ENCODE assay signal across 15 cellular contexts in the genomic region with DNA sequence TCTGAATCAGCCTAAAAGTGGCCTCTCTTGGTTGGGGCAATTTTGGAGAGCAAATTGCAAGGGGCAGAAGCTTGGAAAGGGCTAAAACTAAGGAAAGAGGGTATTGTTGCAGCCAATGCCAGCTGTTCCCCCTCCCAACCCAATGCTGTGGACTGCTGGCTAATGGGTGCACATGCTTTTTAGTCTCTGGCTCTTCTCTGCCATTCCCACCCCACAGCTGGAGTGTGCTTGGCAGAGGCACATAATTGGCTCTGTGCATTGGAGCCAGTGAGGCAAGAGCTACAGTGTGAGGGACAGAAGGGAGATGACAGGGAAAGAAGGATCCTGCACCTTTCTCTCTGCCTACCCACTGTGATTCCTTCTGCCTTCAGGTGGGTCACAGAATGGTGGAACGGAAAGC.
DNase-seq lines count a peak whose midpoint lies in the region; ATAC-seq and TF ChIP-seq lines count a peak whose summit lies in the region.
"Had no signal": no experiment of that assay in that cellular context is flagged by ENCODE, and none has a peak within 500 bp of the region (broad histone marks: within the 10 kb centered on the region; RNA-seq: fewer than 3 reads in every experiment).

No MANE protein-coding gene starts in this region.

- peak in 37 of 56 donors; percentile 12 to 82 (median 44) for DNase-seq in amygdala (lab: John Stamatoyannopoulos, UW)
- no peak for DNase-seq in neural progenitor cell (ENCODE audit: low spot score)
- no peak for DNase-seq in WERI-Rb-1
- no peak for DNase-seq in uterus
- DNase-seq: BE2C; CD4-positive, alpha-beta memory T cell; GF-D8; NCI-H1092; NCI-H146; NCI-H2081 treated with DMSO at 0.1 percent for 48 hours; NCI-H510A had no signal

- H3F3A ChIP-seq in neural progenitor cell (ENCODE audit: low read depth), result peaks cover 11% of the 10 kb centered on the region

- H3K9me3 ChIP-seq in esophagus (ENCODE audit: control insufficient read depth in 2 of 2, insufficient read depth in 1 of 2, low read depth in 1 of 2, low read length in 1 of 2), result no peaks in the 10 kb centered on the region
- H3K9me3 ChIP-seq in neural progenitor cell (ENCODE audit: low read depth), result no peaks in the 10 kb centered on the region
- peaks cover 2% of the 10 kb centered on the region for H3K9me3 ChIP-seq in WERI-Rb-1 (ENCODE audit: severe bottlenecking)
- H3K9me3 ChIP-seq in uterus, result no peaks in the 10 kb centered on the region
- H3K9me3 ChIP-seq: BE2C had no signal

- no peak overlapping the region for H3K9ac ChIP-seq in neural progenitor cell

- no peak overlapping the region for H3K4me2 ChIP-seq in neural progenitor cell

- H3K4me3 ChIP-seq in esophagus (ENCODE audit: low read depth in 1 of 2, low read length in 2 of 2), result no peak overlapping the region
- no peak overlapping the region for H3K4me3 ChIP-seq in neural progenitor cell
- no peak overlapping the region for H3K4me3 ChIP-seq in WERI-Rb-1 (ENCODE audit: low read depth, low read length)
- H3K4me3 ChIP-seq in uterus, result no peak overlapping the region

- no peaks in the 10 kb centered on the region for H3K36me3 ChIP-seq in esophagus (ENCODE audit: control insufficient read depth in 2 of 2, insufficient read depth in 2 of 2, low read length in 1 of 2)
- no peaks in the 10 kb centered on the region for H3K36me3 ChIP-seq in neural progenitor cell
- no peaks in the 10 kb centered on the region for H3K36me3 ChIP-seq in WERI-Rb-1
- H3K36me3 ChIP-seq in uterus, result no peaks in the 10 kb centered on the region
- H3K36me3 ChIP-seq: BE2C had no signal

- H3K4me1 ChIP-seq in esophagus (ENCODE audit: control insufficient read depth in 2 of 2, insufficient read depth in 2 of 2, low read length in 1 of 2) (peaks cover 0 to 15% of the 10 kb centered on the region in 2 donors), neural progenitor cell (peaks cover 19% of the 10 kb centered on the region), uterus (no peaks in the 10 kb centered on the region)

- peaks cover 4% of the 10 kb centered on the region for H3K9me3 Mint-ChIP-seq in neural progenitor cell

- H3K4me3 Mint-ChIP-seq in neural progenitor cell, result no peak overlapping the region
- H3K4me3 Mint-ChIP-seq: CD4-positive, alpha-beta memory T cell had no signal

- H3K27me3 ChIP-seq in esophagus (ENCODE audit: control insufficient read depth in 1 of 2, insufficient read depth in 2 of 2, low read length in 2 of 2) (no peaks in the 10 kb centered on the region), neural progenitor cell (peaks cover 25% of the 10 kb centered on the region), WERI-Rb-1 (ENCODE audit: insufficient read depth, low read depth, severe bottlenecking) (no peaks in the 10 kb centered on the region), uterus (no peaks in the 10 kb centered on the region)
- H3K27me3 ChIP-seq: BE2C had no signal

- no peak overlapping the region for H2AFZ ChIP-seq in neural progenitor cell (replicated peaks)

- H3K36me3 Mint-ChIP-seq in neural progenitor cell, result no peaks in the 10 kb centered on the region
- H3K36me3 Mint-ChIP-seq: CD4-positive, alpha-beta memory T cell had no signal

- peaks cover 11% of the 10 kb centered on the region for H3K27me3 Mint-ChIP-seq in neural progenitor cell (ENCODE audit: insufficient read depth, low read depth)

- 98 to 100% methylated on average over 1 of the region's 1 CpG for WGBS in esophagus, 2 donors

- no peak for ATAC-seq in GM21526 (IDR thresholded peaks at IDR 0.05; ENCODE audit: low FRiP score, unreplicated experiment)
- ATAC-seq: Panc1 had no signal

- TF ChIP-seq CTCF in neural progenitor cell (IDR thresholded peaks at IDR 0.05) (no peak), WERI-Rb-1 (IDR thresholded peaks at IDR 0.05; ENCODE audit: low read depth, low read length) (no peak), uterus (IDR thresholded peaks at IDR 0.05) (no peak)

- peaks cover 41% of the 10 kb centered on the region for H3K4me1 Mint-ChIP-seq in neural progenitor cell

- no peaks in the 10 kb centered on the region for H3K79me2 ChIP-seq in neural progenitor cell (ENCODE audit: low read depth)

- intact Hi-C loops in uterus (cut with DNase I; ENCODE audit: low total_unique reads), result no loop called here

- H3K27ac ChIP-seq in esophagus (ENCODE audit: low read depth in 2 of 2, low read length in 1 of 2) (peak overlapping the region; percentile 47 to 93), neural progenitor cell (no peak overlapping the region), temporal lobe (ENCODE audit: low read depth, low read length) (peak overlapping the region; percentile 66), WERI-Rb-1 (no peak overlapping the region), uterus (no peak overlapping the region)

- TF ChIP-seq POLR2A in uterus (IDR thresholded peaks at IDR 0.05), result no peak

- H3K27ac Mint-ChIP-seq in neural progenitor cell, result peak overlapping the region; percentile 17
- H3K27ac Mint-ChIP-seq: CD4-positive, alpha-beta memory T cell had no signal

- no peaks in the 10 kb centered on the region for H4K20me1 ChIP-seq in neural progenitor cell (ENCODE audit: low read depth)

Comparison
In these comparisons a context has a peak if more than half of its experiments do, and no peak if none do; other contexts are left out.
1. DNase-seq: peak in amygdala (37 of 56); none in neural progenitor cell (single experiment), WERI-Rb-1 (single experiment) and uterus (0 of 2).
2. H3K27ac ChIP-seq: peak in esophagus (2 of 2) and temporal lobe (single experiment); none in neural progenitor cell (single experiment), WERI-Rb-1 (single experiment) and uterus (0 of 2).